ENCODE assay signal across 8 cellular contexts in genomic region chr1:120850071-120850530, GRCh38. TPM values are rescaled to one million over a fixed set of nuclear protein-coding genes. Genes with fewer than 3 reads are reported as not detected.
A peak's percentile ranks its signal among the peaks of the same experiment; 100 is the strongest.
DNase-seq lines count a peak whose midpoint lies in the region; ATAC-seq and TF ChIP-seq lines count a peak whose summit lies in the region.
"Not testable (repeated sequence)": the region's sequence is repeated elsewhere in the genome, so short reads cannot be mapped to it uniquely, and the experiment has no call there.

No MANE protein-coding gene starts in this region.

- H3K27me3 ChIP-seq in BLaER1 treated with 17β-estradiol and CSF1 and Interleukin-3, amounts not matched to agents 10 nM and 100 nM: not testable (repeated sequence)

- not testable (repeated sequence) for H3K9me3 ChIP-seq in BLaER1 treated with 17β-estradiol and CSF1 and Interleukin-3, amounts not matched to agents 10 nM and 100 nM (replicated peaks in 1 of 11); mucosa of descending colon

- H3K27ac ChIP-seq in BLaER1 treated with 17β-estradiol and CSF1 and Interleukin-3, amounts not matched to agents 10 nM and 100 nM: peak overlapping the region in 5 of 11 experiments; percentile 19 to 69 (median 58); a peak in 8 of 22 replicates
- H3K27ac ChIP-seq in skin epidermis: peak overlapping the region in 13 of 21 experiments; percentile 75 to 100 (median 86)

- peak overlapping the region in 6 of 11 experiments; percentile 17 to 67 (median 53); a peak in 7 of 22 replicates for H3K9ac ChIP-seq in BLaER1 treated with 17β-estradiol and CSF1 and Interleukin-3, amounts not matched to agents 10 nM and 100 nM

- not testable (repeated sequence) for TF ChIP-seq EP300 in Ishikawa (IDR thresholded peaks at IDR 0.05; ENCODE audit: borderline replicate concordance)

- not testable (repeated sequence) for TF ChIP-seq RAD21 in Ishikawa (IDR thresholded peaks at IDR 0.05; ENCODE audit: low read depth)

- not testable (repeated sequence) for TF ChIP-seq CTCF in fibroblast of villous mesenchyme (IDR thresholded peaks at IDR 0.05; ENCODE audit: insufficient read depth, low read depth, low read length); mucosa of descending colon (IDR thresholded peaks at IDR 0.05)

- ATAC-seq in GM21526 (IDR thresholded peaks at IDR 0.05; ENCODE audit: low FRiP score, unreplicated experiment) (peak; percentile 12), mucosa of descending colon (peak; percentile 4)

- intact Hi-C loops in mucosa of descending colon (cut with DNase I, micrococcal nuclease): not testable (repeated sequence)

- not testable (repeated sequence) for H3K36me3 ChIP-seq in BLaER1 treated with 17β-estradiol and CSF1 and Interleukin-3, amounts not matched to agents 10 nM and 100 nM; mucosa of descending colon (ENCODE audit: low read depth)

- peak overlapping the region in 10 of 11 experiments; percentile 16 to 47 (median 31); a peak in 14 of 22 replicates for H3K4me2 ChIP-seq in BLaER1 treated with 17β-estradiol and CSF1 and Interleukin-3, amounts not matched to agents 10 nM and 100 nM

- peak overlapping the region in 8 of 10 experiments; percentile 3 to 50 (median 32); a peak in 8 of 20 replicates for H3K4me3 ChIP-seq in BLaER1 treated with 17β-estradiol and CSF1 and Interleukin-3, amounts not matched to agents 10 nM and 100 nM
- H3K4me3 ChIP-seq in fibroblast of villous mesenchyme (ENCODE audit: low read depth, low read length) (peak overlapping the region; percentile 44), skin epidermis (peak overlapping the region in 5 of 7 experiments; percentile 16 to 36 (median 27))
- H3K4me3 ChIP-seq in mucosa of descending colon: not testable (repeated sequence)

- H3K4me1 ChIP-seq in BLaER1 treated with 17β-estradiol and CSF1 and Interleukin-3, amounts not matched to agents 10 nM and 100 nM; mucosa of descending colon (ENCODE audit: low read depth): not testable (repeated sequence)

- H4K20me1 ChIP-seq in BLaER1 treated with 17β-estradiol and CSF1 and Interleukin-3, amounts not matched to agents 10 nM and 100 nM: not testable (repeated sequence)

- DNase-seq in SW480 (ENCODE audit: low spot score) (peak; percentile 52), astrocyte of the hippocampus (ENCODE audit: low read depth, low spot score) (peak; percentile 49), fibroblast of villous mesenchyme (ENCODE audit: low read depth) (peak; percentile 68), mucosa of descending colon (peak in 1 of 3 donors; percentile 8)

TF ChIP-seq in Ishikawa, 13 proteins besides CTCF, POLR2A, EP300 and RAD21:
- 0 out of 2 replicates have a peak, but pooled peaks have one; percentile 3 for TF ChIP-seq YY1 (IDR thresholded peaks at IDR 0.05; ENCODE audit: low read depth)

RNA-seq across cellular contexts. Expression of gene PPIAL4A, which starts 39.5 kb away (rescaled TPM):
- total RNA-seq in fibroblast of villous mesenchyme: not detected in 2 replicates
- total RNA-seq in mucosa of descending colon: not detected
